8 cellular contexts compared by ENCODE assay signal in the genomic region with DNA sequence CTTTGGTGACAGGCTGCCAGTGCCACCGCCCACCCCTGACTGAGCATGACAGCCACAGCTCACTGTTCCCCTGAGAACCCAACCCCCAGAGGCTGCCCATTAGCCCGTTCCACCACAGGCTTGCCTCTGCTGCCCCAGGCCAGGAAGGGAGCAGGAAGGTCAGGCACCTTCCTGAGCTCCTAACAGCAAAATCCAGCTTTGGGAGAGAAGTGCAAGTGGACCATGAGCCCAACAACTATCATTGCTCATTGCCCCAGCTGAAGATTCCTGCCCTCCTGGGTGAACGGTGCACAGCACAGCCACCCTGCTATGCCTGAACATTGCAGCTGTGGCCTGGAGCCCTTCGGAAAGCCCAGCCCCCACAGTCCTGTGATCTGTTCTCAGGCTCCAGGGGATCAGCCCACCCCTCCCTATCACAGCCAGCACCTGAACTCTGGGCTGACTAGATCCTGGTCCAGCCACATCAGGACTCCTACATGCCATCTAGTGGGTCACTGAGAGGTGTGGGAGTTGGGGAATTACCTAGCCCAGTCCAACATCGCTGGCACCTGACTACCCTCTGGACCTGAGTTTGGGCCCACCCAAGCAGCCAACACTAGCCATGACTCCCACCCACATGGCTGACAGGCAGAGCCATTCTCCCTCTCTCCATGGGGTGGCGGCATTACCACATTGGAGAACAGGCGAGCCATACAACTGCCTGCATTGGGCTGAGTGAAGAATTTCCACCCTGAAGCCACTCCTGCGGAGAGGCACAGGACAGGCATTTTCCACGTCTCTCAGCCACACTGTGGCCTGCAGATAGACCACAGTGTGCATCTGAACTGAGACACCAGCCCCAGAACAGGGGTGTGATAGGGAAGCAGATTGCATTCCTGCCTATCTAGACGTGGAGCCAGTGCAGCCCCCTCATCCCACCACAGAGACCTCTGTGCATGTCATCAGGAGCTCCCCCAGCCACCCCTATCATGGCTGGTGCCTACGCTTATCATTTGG. TPM values are rescaled to one million over a fixed set of nuclear protein-coding genes. Genes with fewer than 3 reads are reported as not detected.
DNase-seq lines count a peak whose midpoint lies in the region; ATAC-seq and TF ChIP-seq lines count a peak whose summit lies in the region.

No MANE protein-coding gene starts in this region.

- H2AFZ ChIP-seq in smooth muscle cell (ENCODE audit: low read depth): no peak overlapping the region

- H3K36me3 ChIP-seq in smooth muscle cell (ENCODE audit: low read depth): no peaks in the 10 kb centered on the region

- no peak overlapping the region for H3K4me3 ChIP-seq in smooth muscle cell

- TF ChIP-seq CTCF in CD14-positive monocyte (IDR thresholded peaks at IDR 0.05): peak; percentile 40
- TF ChIP-seq CTCF in LNCAP (IDR thresholded peaks at IDR 0.05): peak; percentile 89
- peak; percentile 89 to 97 for TF ChIP-seq CTCF in brain (conservative IDR thresholded peaks at IDR 0.05)
- TF ChIP-seq CTCF in smooth muscle cell (IDR thresholded peaks at IDR 0.05; ENCODE audit: borderline replicate concordance, insufficient read depth, poor library complexity, severe bottlenecking): peak; percentile 83

- intact Hi-C loops in CD14-positive monocyte (cut with micrococcal nuclease): no loop called here

- H3K27ac Mint-ChIP-seq in CD14-positive monocyte: peak overlapping the region in 1 of 7 donors; percentile 51
- peak overlapping the region in 1 of 5 experiments; percentile 62 for H3K27ac Mint-ChIP-seq in brain

- H3K79me2 ChIP-seq in smooth muscle cell (ENCODE audit: low read depth): no peaks in the 10 kb centered on the region

- no peak overlapping the region for H3K9ac ChIP-seq in smooth muscle cell (ENCODE audit: low read depth)

- H3K9me3 Mint-ChIP-seq in CD14-positive monocyte (peaks cover 0 to 14% (median 2%) of the 10 kb centered on the region in 7 donors), brain (peaks cover 3 to 20% (median 16%) of the 10 kb centered on the region in 5 experiments)

- ATAC-seq in GM19397 (IDR thresholded peaks at IDR 0.05; ENCODE audit: unreplicated experiment): peak; percentile 79

- H3K4me1 Mint-ChIP-seq in CD14-positive monocyte: peaks cover 6% of the 10 kb centered on the region
- H3K4me1 Mint-ChIP-seq in brain: peaks cover 5% of the 10 kb centered on the region

- H3K4me1 ChIP-seq in smooth muscle cell (ENCODE audit: low read depth): no peaks in the 10 kb centered on the region

- H3K9me3 ChIP-seq in smooth muscle cell (replicated peaks; ENCODE audit: low read depth): no peaks in the 10 kb centered on the region

- WGBS in smooth muscle cell (ENCODE audit: low lambda C conversion rate): 36% methylated on average over 11 of the region's 11 CpGs

- H3K4me2 ChIP-seq in smooth muscle cell: no peak overlapping the region

- H3K36me3 Mint-ChIP-seq in CD14-positive monocyte (no peaks in the 10 kb centered on the region), brain (no peaks in the 10 kb centered on the region)

- H3F3A ChIP-seq in smooth muscle cell (ENCODE audit: low read depth): no peaks in the 10 kb centered on the region

- no peaks in the 10 kb centered on the region for H4K20me1 ChIP-seq in smooth muscle cell (ENCODE audit: low read depth)

- H3K4me3 Mint-ChIP-seq in CD14-positive monocyte (no peak overlapping the region), brain (no peak overlapping the region)

- no peaks in the 10 kb centered on the region for H3K27me3 ChIP-seq in smooth muscle cell (ENCODE audit: low read depth)

- DNase-seq in CD14-positive monocyte (ENCODE audit: low spot score) (peak; percentile 63), UCSD-AML1 (lab: John Stamatoyannopoulos, UW; ENCODE audit: unreplicated experiment) (peak; percentile 49), iPS DF 4.7 (ENCODE audit: extremely low read depth, low spot score) (peak; percentile 49), smooth muscle cell (lab: John Stamatoyannopoulos, UW; ENCODE audit: unreplicated experiment) (peak; percentile 13), SHP77 treated with DMSO at 0.1 percent for 48 hours (lab: John Stamatoyannopoulos, UW) (no peak)

- H3K27me3 Mint-ChIP-seq in CD14-positive monocyte (ENCODE audit: low read depth in 3 of 3) (peaks cover 0 to 3% (median 0%) of the 10 kb centered on the region in 3 donors), brain (peaks cover 17% of the 10 kb centered on the region)

- H3K27ac ChIP-seq in smooth muscle cell (ENCODE audit: low read depth): no peak overlapping the region

RNA-seq across cellular contexts. Expression of a gene that starts 58.4 kb away (rescaled TPM):
- polyA plus RNA-seq in CD14-positive monocyte: not detected
- polyA plus RNA-seq in brain (ENCODE audit: insufficient read depth, low read depth, low replicate concordance): not detected
- not detected in 2 replicates for total RNA-seq in smooth muscle cell
- not detected in 2 replicates for polyA plus RNA-seq in smooth muscle cell

Comparison
In these comparisons a context has a peak if more than half of its experiments do, and no peak if none do; other contexts are left out.
1. CTCF ChIP-seq: peak in every context shown above with its lines; median percentile 93 in brain; 89 in LNCAP; 83 in smooth muscle cell; 40 in CD14-positive monocyte.